ENCODE assay signal across 8 cellular contexts in the genomic region with DNA sequence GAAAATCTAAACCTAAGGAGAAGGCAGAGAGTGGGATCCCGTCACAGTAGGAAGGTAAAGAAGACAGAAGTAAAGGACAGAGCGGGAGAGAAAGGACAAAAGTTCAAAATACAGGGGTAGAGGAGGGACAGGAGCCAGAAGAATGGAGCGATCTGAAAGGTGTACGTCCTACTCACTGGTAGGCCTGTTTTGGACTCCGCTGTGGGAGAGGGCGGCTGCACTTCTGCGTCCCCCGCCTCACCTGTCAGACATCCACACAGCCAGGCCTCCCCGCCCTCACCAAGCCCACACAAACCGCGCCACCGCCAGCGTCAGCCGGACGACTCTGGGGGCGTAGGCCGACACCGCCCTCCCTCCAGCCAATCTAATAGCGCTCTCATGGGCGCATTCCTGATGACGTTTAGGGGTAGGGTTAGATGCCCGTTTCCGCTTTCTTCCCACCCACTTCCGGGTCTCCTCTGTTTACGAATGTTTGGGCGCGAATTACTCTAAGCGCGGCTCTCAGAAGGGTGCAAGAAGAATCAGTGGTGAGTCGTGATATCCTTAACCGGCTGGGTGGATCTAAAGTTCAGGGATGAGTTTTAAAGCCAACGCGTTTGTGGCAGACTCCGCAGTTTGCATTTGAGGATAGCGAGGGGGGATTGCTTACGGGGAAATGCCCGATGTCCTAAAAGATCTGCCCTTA. TPM values are rescaled to one million over a fixed set of nuclear protein-coding genes. Genes with fewer than 3 reads are reported as not detected.
DNase-seq lines count a peak whose midpoint lies in the region; ATAC-seq and TF ChIP-seq lines count a peak whose summit lies in the region.

A gene with protein sequence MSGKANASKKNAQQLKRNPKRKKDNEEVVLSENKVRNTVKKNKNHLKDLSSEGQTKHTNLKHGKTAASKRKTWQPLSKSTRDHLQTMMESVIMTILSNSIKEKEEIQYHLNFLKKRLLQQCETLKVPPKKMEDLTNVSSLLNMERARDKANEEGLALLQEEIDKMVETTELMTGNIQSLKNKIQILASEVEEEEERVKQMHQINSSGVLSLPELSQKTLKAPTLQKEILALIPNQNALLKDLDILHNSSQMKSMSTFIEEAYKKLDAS (plus strand): TSS at position 444 of the 685 bp plus-strand sequence. CDS start 6,807 bp downstream, outside the sequence.
A gene (minus strand): TSS at position 327 of the 685 bp plus-strand sequence. CDS start 3,787 bp downstream, outside the sequence.

- H3K9me3 ChIP-seq in HUES64 (ENCODE audit: insufficient read depth, low read depth, low read length) (no peaks in the 10 kb centered on the region), OCI-LY1 (ENCODE audit: low read length) (no peaks in the 10 kb centered on the region)

- H3K36me3 Mint-ChIP-seq in Calu3 (ENCODE audit: insufficient read depth, unreplicated experiment), result peaks cover 27% of the 10 kb centered on the region
- H3K36me3 Mint-ChIP-seq in endothelial cell (ENCODE audit: low read depth, unreplicated experiment), result no peaks in the 10 kb centered on the region
- peaks cover 7% of the 10 kb centered on the region for H3K36me3 Mint-ChIP-seq in mesothelial cell of epicardium

- DNase-seq in Calu3 (peak; percentile 94), endothelial cell (ENCODE audit: low spot score) (peak; percentile 92), mesothelial cell of epicardium (ENCODE audit: low spot score in 2 of 2, unreplicated experiment in 2 of 2) (peak; percentile 82 to 89)
- peak; percentile 88 for DNase-seq in activated CD8-positive, alpha-beta memory T cell treated with anti-CD3 and anti-CD28 coated beads, Interleukin-2, amount 50 U/mL, for 4 hours
- peak; percentile 84 to 86 for DNase-seq in stimulated activated CD8-positive, alpha-beta memory T cell treated with anti-CD3 and anti-CD28 coated beads, Interleukin-15, amount 100 ng/mL, for 48 hours (ENCODE audit: low read depth in 2 of 2)

- BruUV-seq in Calu3 (replicated peaks; lab: Mats Ljungman, UMichigan), result no TSS peak

- CTCF ChIA-PET in Calu3 (lab: Charles Lee), result interaction anchor here (0.5 kb wide), 1 partner anchor 1508 kb away, joined by 5 read pairs; no protein-coding TSS in a partner anchor

- H3K4me3 Mint-ChIP-seq in Calu3 (ENCODE audit: low read depth, unreplicated experiment) (peak within 1 kb of the TSS; percentile 89), endothelial cell (ENCODE audit: unreplicated experiment) (peak within 1 kb of the TSS; percentile 97), mesothelial cell of epicardium (peak within 1 kb of the TSS; percentile 99)

- H3K36me3 ChIP-seq in HUES64 (ENCODE audit: insufficient read depth, low read length) (no peaks in the 10 kb centered on the region), OCI-LY1 (ENCODE audit: insufficient read depth, low read length) (0 out of 2 replicates have a peak, but pooled peaks cover 5% of the 10 kb centered on the region)

- peak within 1 kb of the TSS; percentile 91 for H3K4me3 ChIP-seq in HUES64 (ENCODE audit: low read length)
- H3K4me3 ChIP-seq in OCI-LY1 (ENCODE audit: low read depth, low read length, poor library complexity, severe bottlenecking), result peak within 1 kb of the TSS; percentile 89

- H3K79me2 ChIP-seq in OCI-LY1 (ENCODE audit: insufficient read depth, low read length), result peaks cover 57% of the 10 kb centered on the region

- no peaks in the 10 kb centered on the region for H3K27me3 ChIP-seq in HUES64 (ENCODE audit: insufficient read depth, low read length)
- no peaks in the 10 kb centered on the region for H3K27me3 ChIP-seq in OCI-LY1 (ENCODE audit: insufficient read depth, low read length)

- H3K27me3 Mint-ChIP-seq in Calu3 (ENCODE audit: unreplicated experiment) (no peaks in the 10 kb centered on the region), endothelial cell (ENCODE audit: unreplicated experiment) (peaks cover 6% of the 10 kb centered on the region), mesothelial cell of epicardium (ENCODE audit: low read depth) (no peaks in the 10 kb centered on the region)

- H3K9me2 ChIP-seq in OCI-LY1 (ENCODE audit: low read depth, low read length), result no peaks in the 10 kb centered on the region

- H2AFZ ChIP-seq in OCI-LY1 (ENCODE audit: low read length), result 0 out of 2 replicates have a peak within 1 kb of the TSS, but pooled peaks have one; percentile 10

- no peaks in the 10 kb centered on the region for H4K20me1 ChIP-seq in OCI-LY1 (ENCODE audit: insufficient read depth, low read length)

- H3F3A ChIP-seq in OCI-LY1 (ENCODE audit: insufficient read depth, low read length), result no peaks in the 10 kb centered on the region

- under 1% methylated on average over 37 of the region's 37 CpGs for WGBS in HUES64

- H3K9ac ChIP-seq in HUES64 (ENCODE audit: low read depth, low read length) (peak within 1 kb of the TSS; percentile 96), OCI-LY1 (ENCODE audit: low read length) (peak within 1 kb of the TSS; percentile 77)

- H3K4me1 Mint-ChIP-seq in Calu3 (ENCODE audit: low read depth, unreplicated experiment), result peaks cover 27% of the 10 kb centered on the region
- H3K4me1 Mint-ChIP-seq in endothelial cell (ENCODE audit: unreplicated experiment), result peaks cover 15% of the 10 kb centered on the region
- H3K4me1 Mint-ChIP-seq in mesothelial cell of epicardium, result peaks cover 24% of the 10 kb centered on the region

- H3K9me3 Mint-ChIP-seq in Calu3 (ENCODE audit: low read depth, unreplicated experiment) (peaks cover 2% of the 10 kb centered on the region), endothelial cell (ENCODE audit: unreplicated experiment) (no peaks in the 10 kb centered on the region), mesothelial cell of epicardium (no peaks in the 10 kb centered on the region)

- H3K4me1 ChIP-seq in HUES64 (ENCODE audit: insufficient read depth, low read length) (0 out of 2 replicates have a peak, but pooled peaks cover 7% of the 10 kb centered on the region), OCI-LY1 (ENCODE audit: insufficient read depth, low read length, severe bottlenecking) (peaks cover 39% of the 10 kb centered on the region)

- no peak for TF ChIP-seq CTCF in Calu3 (IDR thresholded peaks at IDR 0.05; ENCODE audit: unreplicated experiment)
- TF ChIP-seq CTCF in OCI-LY1 (IDR thresholded peaks at IDR 0.05; ENCODE audit: low read length), result no peak
- TF ChIP-seq CTCF in endothelial cell (IDR thresholded peaks at IDR 0.05; ENCODE audit: unreplicated experiment), result no peak
- no peak for TF ChIP-seq CTCF in mesothelial cell of epicardium (IDR thresholded peaks at IDR 0.05; ENCODE audit: unreplicated experiment)

- ATAC-seq in GM21447 (IDR thresholded peaks at IDR 0.05; ENCODE audit: unreplicated experiment), result peak; percentile 98

- peak within 1 kb of the TSS; percentile 85 for H3K4me2 ChIP-seq in OCI-LY1 (ENCODE audit: low read length)

- H3K27ac Mint-ChIP-seq in Calu3 (ENCODE audit: unreplicated experiment), result peak within 1 kb of the TSS; percentile 92
- peak within 1 kb of the TSS; percentile 99 for H3K27ac Mint-ChIP-seq in endothelial cell (ENCODE audit: unreplicated experiment)
- H3K27ac Mint-ChIP-seq in mesothelial cell of epicardium, result peak within 1 kb of the TSS; percentile 97

- peak within 1 kb of the TSS; percentile 85 for H3K27ac ChIP-seq in HUES64 (ENCODE audit: low read depth, low read length)
- peak within 1 kb of the TSS; percentile 11 for H3K27ac ChIP-seq in OCI-LY1 (ENCODE audit: low read depth, low read length, poor library complexity, severe bottlenecking)

- intact Hi-C loops in Calu3 (cut with micrococcal nuclease; ENCODE audit: unreplicated experiment), result loop anchor here (5.0 kb wide), 1 partner anchor 144 kb away; no protein-coding TSS in a partner anchor

RNA-seq across cellular contexts. Expression of the first gene that starts in this region (rescaled TPM):
- total RNA-seq in Calu3 (2022) (16.4 and 18.8 TPM in 2 replicates), endothelial cell (ENCODE audit: unreplicated experiment) (7.5 TPM), mesothelial cell of epicardium (5.0 to 5.9 TPM (median 5.4 TPM) in 3 replicates)
- polyA plus RNA-seq in HUES64 (2013, experiment 1 of 2), result 18.7 TPM
- 22.6 TPM for polyA plus RNA-seq in HUES64 (2013, experiment 2 of 2)

RNA-seq across cellular contexts. Expression of the second gene that starts in this region (rescaled TPM):
- 17.8 and 19.6 TPM in 2 replicates for total RNA-seq in Calu3 (2022)
- polyA plus RNA-seq in HUES64 (2013, experiment 1 of 2), result 11.8 TPM
- 14.7 TPM for polyA plus RNA-seq in HUES64 (2013, experiment 2 of 2)
- total RNA-seq in endothelial cell (ENCODE audit: unreplicated experiment), result 18.4 TPM
- total RNA-seq in mesothelial cell of epicardium, result 19.8 to 20.1 TPM (median 20.0 TPM) in 3 replicates

Comparison
In these comparisons a context has a peak if more than half of its experiments do, and no peak if none do; other contexts are left out.
1. Peak in every context shown above with its lines: DNase-seq, ATAC-seq, H3K4me3 ChIP-seq and H3K27ac ChIP-seq.